ENCODE assay signal across 8 cellular contexts in genomic region chr3:149480326-149481017, GRCh38.
A peak's percentile ranks its signal among the peaks of the same experiment; 100 is the strongest.
DNase-seq lines count a peak whose midpoint lies in the region; ATAC-seq lines count a peak whose summit lies in the region.

No MANE protein-coding gene starts in this region.

- no peak overlapping the region for H3K27ac Mint-ChIP-seq in T-helper 2 cell treated with Interferon-gamma antibody and Interleukin-4, amounts not matched to agents 5 μg/mL and 100 μg/mL, for 36 hours
- no peak overlapping the region for H3K27ac Mint-ChIP-seq in effector memory CD8-positive, alpha-beta T cell

- ATAC-seq in GM18499 (IDR thresholded peaks at IDR 0.05; ENCODE audit: insufficient read depth, unreplicated experiment) (peak; percentile 81), HG02759 (IDR thresholded peaks at IDR 0.05; ENCODE audit: unreplicated experiment) (peak; percentile 99)
- peak; percentile 24 for ATAC-seq in effector memory CD8-positive, alpha-beta T cell (replicated peaks)
- peak; percentile 65 for ATAC-seq in stimulated activated naive CD8-positive, alpha-beta T cell treated with anti-CD3 and anti-CD28 coated beads, Interleukin-15, Interleukin-2, amounts not matched to agents 100 U/mL and 50 U/mL, for 24 hours

- no peaks in the 10 kb centered on the region for H3K27me3 Mint-ChIP-seq in T-helper 2 cell treated with Interferon-gamma antibody and Interleukin-4, amounts not matched to agents 5 μg/mL and 100 μg/mL, for 36 hours (ENCODE audit: low read depth)
- peaks cover 0 to 28% of the 10 kb centered on the region in 2 donors for H3K27me3 Mint-ChIP-seq in effector memory CD8-positive, alpha-beta T cell

- H3K9me3 Mint-ChIP-seq in T-helper 2 cell treated with Interferon-gamma antibody and Interleukin-4, amounts not matched to agents 5 μg/mL and 100 μg/mL, for 36 hours, result no peaks in the 10 kb centered on the region
- H3K9me3 Mint-ChIP-seq in effector memory CD8-positive, alpha-beta T cell, result no peaks in the 10 kb centered on the region

- DNase-seq in ACHN, result peak; percentile 85
- DNase-seq in NAMALWA (ENCODE audit: low spot score), result peak; percentile 75
- peak; percentile 19 for DNase-seq in T-helper 2 cell treated with Interferon-gamma antibody and Interleukin-4, amounts not matched to agents 5 μg/mL and 100 μg/mL, for 36 hours (ENCODE audit: low spot score)
- no peak for DNase-seq in effector memory CD8-positive, alpha-beta T cell
- peak; percentile 83 for DNase-seq in medulla oblongata (ENCODE audit: extremely low spot score)
- DNase-seq in stimulated activated naive CD8-positive, alpha-beta T cell treated with anti-CD3 and anti-CD28 coated beads, Interleukin-15, Interleukin-2, amounts not matched to agents 100 U/mL and 50 U/mL, for 24 hours, result peak; percentile 62

- in situ Hi-C loops in ACHN (cut with HindIII; ENCODE audit: low pct_ligation_motif_present, low pct_unique_long_range_greater_than_20kb, low sequenced_read_pairs), result no loop called here

- H3K36me3 Mint-ChIP-seq in T-helper 2 cell treated with Interferon-gamma antibody and Interleukin-4, amounts not matched to agents 5 μg/mL and 100 μg/mL, for 36 hours (ENCODE audit: low read depth), result no peaks in the 10 kb centered on the region
- H3K36me3 Mint-ChIP-seq in effector memory CD8-positive, alpha-beta T cell (ENCODE audit: insufficient read depth), result no peaks in the 10 kb centered on the region

- no peak overlapping the region for H3K4me3 Mint-ChIP-seq in T-helper 2 cell treated with Interferon-gamma antibody and Interleukin-4, amounts not matched to agents 5 μg/mL and 100 μg/mL, for 36 hours
- no peak overlapping the region for H3K4me3 Mint-ChIP-seq in effector memory CD8-positive, alpha-beta T cell

- H3K4me1 Mint-ChIP-seq in T-helper 2 cell treated with Interferon-gamma antibody and Interleukin-4, amounts not matched to agents 5 μg/mL and 100 μg/mL, for 36 hours (ENCODE audit: low read depth), result no peaks in the 10 kb centered on the region
- peaks cover 0 to 4% of the 10 kb centered on the region in 2 donors for H3K4me1 Mint-ChIP-seq in effector memory CD8-positive, alpha-beta T cell (ENCODE audit: low read depth in 2 of 2)

Comparison
In these comparisons a context has a peak if more than half of its experiments do, and no peak if none do; other contexts are left out.
1. DNase-seq: peak in ACHN (single experiment), NAMALWA (single experiment), T-helper 2 cell treated with Interferon-gamma antibody and Interleukin-4, amounts not matched to agents 5 μg/mL and 100 μg/mL, for 36 hours (single experiment), medulla oblongata (single experiment) and stimulated activated naive CD8-positive, alpha-beta T cell treated with anti-CD3 and anti-CD28 coated beads, Interleukin-15, Interleukin-2, amounts not matched to agents 100 U/mL and 50 U/mL, for 24 hours (single experiment); none in effector memory CD8-positive, alpha-beta T cell (0 of 3).
2. ATAC-seq: peak in every context shown above with its lines; median percentile 99 in HG02759; 81 in GM18499; 65 in stimulated activated naive CD8-positive, alpha-beta T cell treated with anti-CD3 and anti-CD28 coated beads, Interleukin-15, Interleukin-2, amounts not matched to agents 100 U/mL and 50 U/mL, for 24 hours; 24 in effector memory CD8-positive, alpha-beta T cell.